Comparison of ENCODE assay signal across 8 cellular contexts in genomic region chr5:32261198-32261597, GRCh38. TPM values are rescaled to one million over a fixed set of nuclear protein-coding genes. Genes with fewer than 3 reads are reported as not detected.
DNase-seq lines count a peak whose midpoint lies in the region; ATAC-seq and TF ChIP-seq lines count a peak whose summit lies in the region.

No MANE protein-coding gene starts in this region.

- no peaks in the 10 kb centered on the region for H3K9me3 Mint-ChIP-seq in activated CD8-positive, alpha-beta T cell treated with anti-CD3 and anti-CD28 coated beads for 36 hours

- H3K36me3 Mint-ChIP-seq in activated CD8-positive, alpha-beta T cell treated with anti-CD3 and anti-CD28 coated beads for 36 hours (ENCODE audit: low read depth), result peaks cover 52% of the 10 kb centered on the region

- H3K4me1 Mint-ChIP-seq in activated CD8-positive, alpha-beta T cell treated with anti-CD3 and anti-CD28 coated beads for 36 hours (ENCODE audit: low read depth), result peaks cover 10% of the 10 kb centered on the region

- peak overlapping the region; percentile 70 for H3K27ac Mint-ChIP-seq in activated CD8-positive, alpha-beta T cell treated with anti-CD3 and anti-CD28 coated beads for 36 hours

- peak; percentile 16 for DNase-seq in activated T-cell treated with anti-CD3 and anti-CD28 coated beads for 48 hours (ENCODE audit: low read depth)
- DNase-seq in activated T-cell treated with anti-CD3 and anti-CD28 coated beads, Interleukin-2, amount 50 U/mL, for 1 hour, result no peak
- DNase-seq in activated CD8-positive, alpha-beta T cell treated with anti-CD3 and anti-CD28 coated beads for 36 hours, result peak; percentile 37
- DNase-seq in stimulated activated naive CD8-positive, alpha-beta T cell treated with anti-CD3 and anti-CD28 coated beads, Interleukin-15, Interleukin-2, amounts not matched to agents 100 U/mL and 50 U/mL, for 24 hours, result peak; percentile 19
- DNase-seq in NK-92 (lab: John Stamatoyannopoulos, UW; ENCODE audit: unreplicated experiment), result no peak
- no peak for DNase-seq in AML-193 (lab: John Stamatoyannopoulos, UW)

- POLR2A ChIA-PET in activated CD8-positive, alpha-beta T cell treated with anti-CD3 and anti-CD28 coated beads for 36 hours (lab: Charles Lee), result no interaction called here

- ATAC-seq in HG02884 (IDR thresholded peaks at IDR 0.05; ENCODE audit: unreplicated experiment) (peak; percentile 91), HG03108 (IDR thresholded peaks at IDR 0.05; ENCODE audit: unreplicated experiment) (no peak)
- peak; percentile 95 for ATAC-seq in activated CD8-positive, alpha-beta T cell treated with anti-CD3 and anti-CD28 coated beads for 36 hours
- peak; percentile 79 for ATAC-seq in stimulated activated naive CD8-positive, alpha-beta T cell treated with anti-CD3 and anti-CD28 coated beads, Interleukin-15, Interleukin-2, amounts not matched to agents 100 U/mL and 50 U/mL, for 24 hours

- intact Hi-C loops in activated CD8-positive, alpha-beta T cell treated with anti-CD3 and anti-CD28 coated beads for 36 hours (cut with micrococcal nuclease), result no loop called here

- H3K27me3 Mint-ChIP-seq in activated CD8-positive, alpha-beta T cell treated with anti-CD3 and anti-CD28 coated beads for 36 hours, result no peaks in the 10 kb centered on the region

- CTCF ChIA-PET in activated CD8-positive, alpha-beta T cell treated with anti-CD3 and anti-CD28 coated beads for 36 hours (lab: Charles Lee), result interaction anchor here (1.3 to 3.7 kb wide), 3 partner anchors 13 to 68 kb away, joined by 4 to 16 read pairs (median 5); no protein-coding TSS in a partner anchor

- TF ChIP-seq CTCF in activated CD8-positive, alpha-beta T cell treated with anti-CD3 and anti-CD28 coated beads for 36 hours (IDR thresholded peaks at IDR 0.05), result no peak

- H3K4me3 Mint-ChIP-seq in activated CD8-positive, alpha-beta T cell treated with anti-CD3 and anti-CD28 coated beads for 36 hours, result no peak overlapping the region

RNA-seq across cellular contexts. Expression of gene MTMR12, which starts 51.5 kb away (rescaled TPM):
- total RNA-seq in activated CD8-positive, alpha-beta T cell treated with anti-CD3 and anti-CD28 coated beads for 36 hours, result 10 to 100 TPM; 19.7 to 19.9 TPM

Comparison
In these comparisons a context has a peak if more than half of its experiments do, and no peak if none do; other contexts are left out.
1. DNase-seq: peak in activated T-cell treated with anti-CD3 and anti-CD28 coated beads for 48 hours (single experiment), activated CD8-positive, alpha-beta T cell treated with anti-CD3 and anti-CD28 coated beads for 36 hours (single experiment) and stimulated activated naive CD8-positive, alpha-beta T cell treated with anti-CD3 and anti-CD28 coated beads, Interleukin-15, Interleukin-2, amounts not matched to agents 100 U/mL and 50 U/mL, for 24 hours (single experiment); none in activated T-cell treated with anti-CD3 and anti-CD28 coated beads, Interleukin-2, amount 50 U/mL, for 1 hour (single experiment), NK-92 (single experiment) and AML-193 (0 of 2).